In genomic region chr5:44603496-44604272, GRCh38 we compare ENCODE assay signal across 15 cellular contexts.
DNase-seq lines count a peak whose midpoint lies in the region; ATAC-seq and TF ChIP-seq lines count a peak whose summit lies in the region.
"Had no signal": no experiment of that assay in that cellular context is flagged by ENCODE, and none has a peak within 500 bp of the region (broad histone marks: within the 10 kb centered on the region; RNA-seq: fewer than 3 reads in every experiment).

No MANE protein-coding gene starts in this region.

- peak overlapping the region; percentile 8 for H3K18ac ChIP-seq in neuronal stem cell (ENCODE audit: low read length)

- ATAC-seq in SK-N-SH treated with all-trans-retinoic acid at 6 μM for 48 hours, result no peak
- ATAC-seq in WTC11, result peak; percentile 85
- ATAC-seq in naive thymus-derived CD4-positive, alpha-beta T cell, result no peak

- H2BK12ac ChIP-seq in neuronal stem cell (ENCODE audit: low read length), result no peak overlapping the region

- H3K27me3 Mint-ChIP-seq in WTC11 (ENCODE audit: low read depth), result no peaks in the 10 kb centered on the region
- H3K27me3 Mint-ChIP-seq in naive thymus-derived CD4-positive, alpha-beta T cell, result no peaks in the 10 kb centered on the region

- no peak overlapping the region for H3K4me3 Mint-ChIP-seq in WTC11
- H3K4me3 Mint-ChIP-seq in naive thymus-derived CD4-positive, alpha-beta T cell, result no peak overlapping the region
- H3K4me3 Mint-ChIP-seq: activated naive CD8-positive, alpha-beta T cell had no signal

- no peaks in the 10 kb centered on the region for H4K20me1 ChIP-seq in SK-N-SH (ENCODE audit: insufficient read depth)

- H3K14ac ChIP-seq in neuronal stem cell (ENCODE audit: low read length), result no peak overlapping the region

- TF ChIP-seq CTCF in SK-N-SH (IDR thresholded peaks at IDR 0.05), result peak; percentile 23
- TF ChIP-seq CTCF in LNCAP (IDR thresholded peaks at IDR 0.05), result peak; percentile 32
- peak; percentile 44 for TF ChIP-seq CTCF in WTC11 (IDR thresholded peaks at IDR 0.05)

- peaks cover 38% of the 10 kb centered on the region for H3K9me3 Mint-ChIP-seq in WTC11
- peaks cover 2 to 19% (median 11%) of the 10 kb centered on the region in 11 donors for H3K9me3 Mint-ChIP-seq in naive thymus-derived CD4-positive, alpha-beta T cell

- POLR2A ChIA-PET in SK-N-SH (lab: Yijun Ruan, JAX), result no interaction called here
- POLR2A ChIA-PET in WTC11 (lab: Charles Lee), result interaction anchor here (0.6 kb wide), 1 partner anchor 56 kb away, joined by 3 read pairs; no protein-coding TSS in a partner anchor
- POLR2A ChIA-PET in naive thymus-derived CD4-positive, alpha-beta T cell (lab: Charles Lee), result no interaction called here

- H3K79me1 ChIP-seq in neuronal stem cell (ENCODE audit: low read depth, low read length), result no peaks in the 10 kb centered on the region

- no peak for DNase-seq in SK-N-SH
- peak; percentile 60 for DNase-seq in WTC11 (ENCODE audit: low spot score)
- DNase-seq in neuronal stem cell (ENCODE audit: low spot score), result no peak
- no peak for DNase-seq in pons (ENCODE audit: low spot score)
- no peak for DNase-seq in naive thymus-derived CD4-positive, alpha-beta T cell
- DNase-seq in SW480 (ENCODE audit: low spot score), result no peak
- DNase-seq: activated CD8-positive, alpha-beta memory T cell treated with anti-CD3 and anti-CD28 coated beads, Interleukin-2, amount 50 U/mL, for 48 hours; central memory CD4-positive, alpha-beta T cell; head of caudate nucleus; NCI-H1436; NCI-H526 had no signal

- H4K8ac ChIP-seq in neuronal stem cell (ENCODE audit: low read depth, low read length), result no peak overlapping the region

- H4K91ac ChIP-seq in neuronal stem cell (ENCODE audit: low read depth, low read length, poor library complexity), result no peak overlapping the region

- H3K36me3 Mint-ChIP-seq in WTC11, result no peaks in the 10 kb centered on the region
- H3K36me3 Mint-ChIP-seq in naive thymus-derived CD4-positive, alpha-beta T cell, result no peaks in the 10 kb centered on the region
- H3K36me3 Mint-ChIP-seq: activated naive CD8-positive, alpha-beta T cell had no signal

- no peak for TF ChIP-seq EP300 in SK-N-SH (IDR thresholded peaks at IDR 0.05; ENCODE audit: borderline replicate concordance in 1 of 2, low read depth in 1 of 2, low read length in 1 of 2)

- H2BK120ac ChIP-seq in neuronal stem cell (ENCODE audit: low read depth, low read length), result no peak overlapping the region

- H2AFZ ChIP-seq in SK-N-SH (ENCODE audit: low read depth) (no peak overlapping the region), neuronal stem cell (ENCODE audit: low read length) (no peak overlapping the region)

- no peak overlapping the region for H2BK5ac ChIP-seq in neuronal stem cell (ENCODE audit: low read length)

- H3K4me1 ChIP-seq in SK-N-SH (ENCODE audit: control insufficient read depth in 1 of 2, insufficient read depth in 2 of 2, low read depth in 1 of 2, low read length in 1 of 2) (no peaks in the 10 kb centered on the region), neuronal stem cell (ENCODE audit: control insufficient read depth in 2 of 2, insufficient read depth in 1 of 2, low read depth in 1 of 2, low read length in 2 of 2) (no peaks in the 10 kb centered on the region)
- H3K4me1 ChIP-seq in naive thymus-derived CD4-positive, alpha-beta T cell (ENCODE audit: control insufficient read depth in 2 of 2, insufficient read depth in 2 of 2, low read length in 2 of 2), result no peaks in the 10 kb centered on the region
- H3K4me1 ChIP-seq: SJSA1 had no signal

- no peaks in the 10 kb centered on the region for H3K36me3 ChIP-seq in SK-N-SH (replicated peaks in 1 of 2; ENCODE audit: control insufficient read depth in 1 of 2, insufficient read depth in 2 of 2, low read length in 1 of 2)
- no peaks in the 10 kb centered on the region for H3K36me3 ChIP-seq in neuronal stem cell (replicated peaks in 1 of 2; ENCODE audit: control insufficient read depth in 2 of 2, insufficient read depth in 2 of 2, low read length in 2 of 2)
- H3K36me3 ChIP-seq in naive thymus-derived CD4-positive, alpha-beta T cell (ENCODE audit: control insufficient read depth in 2 of 3, insufficient read depth in 3 of 3, low read length in 3 of 3), result no peaks in the 10 kb centered on the region
- H3K36me3 ChIP-seq: SJSA1 had no signal

- no peaks in the 10 kb centered on the region for H3K9me2 ChIP-seq in SK-N-SH

- H3K27ac Mint-ChIP-seq in WTC11, result no peak overlapping the region
- H3K27ac Mint-ChIP-seq in naive thymus-derived CD4-positive, alpha-beta T cell, result no peak overlapping the region
- H3K27ac Mint-ChIP-seq: activated naive CD8-positive, alpha-beta T cell had no signal

- H2AK5ac ChIP-seq in neuronal stem cell (ENCODE audit: low read depth, low read length), result no peak overlapping the region

- CTCF ChIA-PET in SK-N-SH (lab: Yijun Ruan, JAX), result interaction anchor here (0.7 kb wide), 1 partner anchor 17 kb away, joined by 3 read pairs; no protein-coding TSS in a partner anchor
- CTCF ChIA-PET in WTC11 (lab: Charles Lee), result interaction anchor here (0.6 to 1.6 kb wide), 12 partner anchors 10 to 1390 kb away, joined by 3 to 11 read pairs (median 3); no protein-coding TSS in a partner anchor
- CTCF ChIA-PET in naive thymus-derived CD4-positive, alpha-beta T cell (lab: Charles Lee), result no interaction called here

- H3K4me3 ChIP-seq in SK-N-SH (ENCODE audit: low read depth in 2 of 2, low read length in 1 of 2), result no peak overlapping the region
- no peak overlapping the region for H3K4me3 ChIP-seq in neuronal stem cell (ENCODE audit: low read length in 2 of 2)
- H3K4me3 ChIP-seq in naive thymus-derived CD4-positive, alpha-beta T cell (ENCODE audit: low read length), result no peak overlapping the region
- H3K4me3 ChIP-seq: SJSA1 had no signal

- no peaks in the 10 kb centered on the region for H3K79me2 ChIP-seq in SK-N-SH (ENCODE audit: insufficient read depth)

- WGBS in SK-N-SH (ENCODE audit: low lambda C conversion rate), result 26% methylated on average over 7 of the region's 8 CpGs
- no CpG with 5 or more reads among the region's 8 CpGs for WGBS in neuronal stem cell (ENCODE audit: extremely low coverage in 2 of 2, insufficient read length in 2 of 2, insufficient replicate concordance in 1 of 2), 2 donors

- no peak for TF ChIP-seq RAD21 in SK-N-SH (IDR thresholded peaks at IDR 0.05; ENCODE audit: low read length)

- no peaks in the 10 kb centered on the region for H3F3A ChIP-seq in SK-N-SH (replicated peaks; ENCODE audit: insufficient read depth)

- H3K4me2 ChIP-seq in SK-N-SH, result no peak overlapping the region
- no peak overlapping the region for H3K4me2 ChIP-seq in neuronal stem cell (ENCODE audit: insufficient read depth, low read length, poor library complexity, severe bottlenecking)

- no peak overlapping the region for H3K4ac ChIP-seq in neuronal stem cell (ENCODE audit: low read length)

- H3K27ac ChIP-seq in SK-N-SH (ENCODE audit: low read depth in 2 of 2, low read length in 1 of 2) (no peak overlapping the region), neuronal stem cell (replicated peaks; ENCODE audit: low read length) (no peak overlapping the region)
- no peak overlapping the region for H3K27ac ChIP-seq in naive thymus-derived CD4-positive, alpha-beta T cell (ENCODE audit: low read depth, low read length)
- H3K27ac ChIP-seq: SJSA1 had no signal

- no peaks in the 10 kb centered on the region for H3K27me3 ChIP-seq in SK-N-SH (ENCODE audit: insufficient read depth)
- no peaks in the 10 kb centered on the region for H3K27me3 ChIP-seq in neuronal stem cell (ENCODE audit: control insufficient read depth in 3 of 3, insufficient read depth in 3 of 3, low read depth in 1 of 3, low read length in 3 of 3)
- H3K27me3 ChIP-seq in naive thymus-derived CD4-positive, alpha-beta T cell (ENCODE audit: control insufficient read depth in 2 of 2, insufficient read depth in 2 of 2, low read length in 2 of 2), result no peaks in the 10 kb centered on the region
- H3K27me3 ChIP-seq: SJSA1 had no signal

- H3K4me1 Mint-ChIP-seq in WTC11, result peaks cover 3% of the 10 kb centered on the region; the same call in 1 of the 2 replicates
- H3K4me1 Mint-ChIP-seq in naive thymus-derived CD4-positive, alpha-beta T cell, result no peaks in the 10 kb centered on the region

- H3K9ac ChIP-seq in SK-N-SH (no peak overlapping the region), neuronal stem cell (ENCODE audit: low read depth, low read length, poor library complexity) (no peak overlapping the region)

- H2BK15ac ChIP-seq in neuronal stem cell (ENCODE audit: low read length), result no peak overlapping the region

- no peaks in the 10 kb centered on the region for H3K9me3 ChIP-seq in SK-N-SH
- no peaks in the 10 kb centered on the region for H3K9me3 ChIP-seq in neuronal stem cell (replicated peaks in 1 of 2; ENCODE audit: control insufficient read depth in 2 of 2, insufficient read depth in 1 of 2, low read depth in 1 of 2, low read length in 2 of 2)
- no peaks in the 10 kb centered on the region for H3K9me3 ChIP-seq in naive thymus-derived CD4-positive, alpha-beta T cell (ENCODE audit: control insufficient read depth in 2 of 3, low read length in 3 of 3)
- H3K9me3 ChIP-seq: SJSA1 had no signal

- H3K23ac ChIP-seq in neuronal stem cell (ENCODE audit: low read depth, low read length, poor library complexity), result no peak overlapping the region

- intact Hi-C loops in naive thymus-derived CD4-positive, alpha-beta T cell (cut with micrococcal nuclease), result no loop called here

TF ChIP-seq in SK-N-SH, 30 proteins besides CTCF, POLR2A, EP300 and RAD21:
- no peak for TF ChIP-seq RFX5 (IDR thresholded peaks at IDR 0.05; ENCODE audit: low read length)

TF ChIP-seq in SK-N-SH treated with all-trans-retinoic acid at 6 μM for 48 hours, 23 proteins besides CTCF, POLR2A, EP300 and RAD21 (continues in another document):
- no peak for TF ChIP-seq GLIS3 (CRISPR knock-in tag; IDR thresholded peaks at IDR 0.05)

TF ChIP-seq in WTC11, 78 proteins besides CTCF, POLR2A, EP300 and RAD21 (continues in another document):
- no peak for TF ChIP-seq ZNF416 (CRISPR knock-in tag; IDR thresholded peaks at IDR 0.05)
- no peak for TF ChIP-seq ELF4 (CRISPR knock-in tag; IDR thresholded peaks at IDR 0.05; ENCODE audit: low read depth)
- no peak for TF ChIP-seq ZBTB21 (CRISPR knock-in tag; IDR thresholded peaks at IDR 0.05; ENCODE audit: borderline replicate concordance)
- TF ChIP-seq TEAD4 (CRISPR knock-in tag; IDR thresholded peaks at IDR 0.05), result no peak
- TF ChIP-seq NR1H2 (CRISPR knock-in tag; IDR thresholded peaks at IDR 0.05), result no peak

Comparison
In these comparisons a context has a peak if more than half of its experiments do, and no peak if none do; other contexts are left out.
1. Of the 6 proteins assayed by ChIP-seq in both WTC11 and SK-N-SH: peak only in WTC11: none; only in SK-N-SH: none; in both: CTCF; in neither: 5.